ENCODE assay signal across 23 cellular contexts in the genomic region with DNA sequence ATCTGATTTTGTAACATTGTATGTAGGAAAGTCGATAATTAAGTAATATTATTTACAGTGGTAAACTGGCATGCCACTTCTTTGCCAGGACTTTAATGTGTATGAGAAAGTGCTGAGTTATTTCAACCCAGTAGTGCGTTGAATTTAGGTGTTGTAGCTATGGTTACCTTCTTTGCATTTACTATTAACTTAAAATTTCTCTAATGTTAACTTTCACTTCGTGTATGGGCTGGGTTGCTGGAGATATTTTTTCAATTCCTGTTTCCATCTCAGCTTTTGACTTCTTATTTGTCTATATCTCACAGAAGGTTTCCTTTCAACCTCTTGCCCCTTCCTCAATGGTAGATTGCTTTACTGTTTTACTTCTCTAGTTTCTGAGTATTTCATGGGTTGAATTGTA.
DNase-seq lines count a peak whose midpoint lies in the region; ATAC-seq and TF ChIP-seq lines count a peak whose summit lies in the region.
"Had no signal": no experiment of that assay in that cellular context is flagged by ENCODE, and none has a peak within 500 bp of the region (broad histone marks: within the 10 kb centered on the region; RNA-seq: fewer than 3 reads in every experiment).

No MANE protein-coding gene starts in this region.

- no peaks in the 10 kb centered on the region for H3K36me3 ChIP-seq in SU-DHL-6 (ENCODE audit: low read length)
- H3K36me3 ChIP-seq: adrenal gland, BLaER1, ovary, Peyer's patch, upper lobe of left lung had no signal

- no peaks in the 10 kb centered on the region for H4K20me1 ChIP-seq in SU-DHL-6 (ENCODE audit: low read depth, low read length)
- H4K20me1 ChIP-seq: BLaER1 had no signal

- no peak for DNase-seq in SKM-1 (lab: John Stamatoyannopoulos, UW; ENCODE audit: unreplicated experiment)
- DNase-seq: activated CD8-positive, alpha-beta memory T cell treated with anti-CD3 and anti-CD28 coated beads, Interleukin-2, amount 50 U/mL, for 48 hours; activated CD8-positive, alpha-beta T cell treated with anti-CD3 and anti-CD28 coated beads for 36 hours; activated naive CD4-positive, alpha-beta T cell treated with anti-CD3 and anti-CD28 coated beads, Interleukin-2, amount 10 ng/mL, durations not matched to agents 7 days and 5 days; adrenal gland; DMS153; effector memory CD8-positive, alpha-beta T cell; Kasumi-1; NCI-H146; NCI-H2107; ovary; Peyer's patch; SHP77; upper lobe of left lung had no signal

- H3K4me2 ChIP-seq in SU-DHL-6 (ENCODE audit: low read depth, low read length, poor library complexity, severe bottlenecking) = peak overlapping the region; percentile 57
- H3K4me2 ChIP-seq: BLaER1 had no signal

- TF ChIP-seq CTCF in SU-DHL-6 (IDR thresholded peaks at IDR 0.05; ENCODE audit: insufficient read depth, low read length, poor library complexity, severe bottlenecking) = no peak

- no peaks in the 10 kb centered on the region for H3K27me3 ChIP-seq in SU-DHL-6 (ENCODE audit: low read length)
- H3K27me3 ChIP-seq: adrenal gland, BLaER1, ovary, Peyer's patch, upper lobe of left lung had no signal

- no peaks in the 10 kb centered on the region for H3K9me2 ChIP-seq in SU-DHL-6 (replicated peaks; ENCODE audit: insufficient read depth, low read length)

- no peak overlapping the region for H3K27ac ChIP-seq in SU-DHL-6 (ENCODE audit: low read depth, low read length)
- H3K27ac ChIP-seq: adrenal gland, BLaER1, ovary, Peyer's patch, upper lobe of left lung had no signal

- no peaks in the 10 kb centered on the region for H3F3A ChIP-seq in SU-DHL-6 (ENCODE audit: insufficient read depth)

- no peaks in the 10 kb centered on the region for H3K9me3 ChIP-seq in SU-DHL-6 (ENCODE audit: insufficient read depth, low read length)
- H3K9me3 ChIP-seq: adrenal gland, BLaER1, ovary, Peyer's patch, upper lobe of left lung had no signal

- no peak overlapping the region for H3K9ac ChIP-seq in SU-DHL-6 (ENCODE audit: low read length)
- H3K9ac ChIP-seq: BLaER1 had no signal

- no peaks in the 10 kb centered on the region for H3K79me2 ChIP-seq in SU-DHL-6 (ENCODE audit: insufficient read depth, low read length)

- ATAC-seq in GM18868 (IDR thresholded peaks at IDR 0.05; ENCODE audit: unreplicated experiment) (peak; percentile 81), HG02588 (IDR thresholded peaks at IDR 0.05; ENCODE audit: unreplicated experiment) (peak; percentile 64), HG03175 (IDR thresholded peaks at IDR 0.05; ENCODE audit: unreplicated experiment) (peak; percentile 72), GM21576 (IDR thresholded peaks at IDR 0.05; ENCODE audit: unreplicated experiment) (no peak), GM21515 (IDR thresholded peaks at IDR 0.05; ENCODE audit: unreplicated experiment) (no peak)
- ATAC-seq: activated CD8-positive, alpha-beta T cell treated with anti-CD3 and anti-CD28 coated beads for 36 hours; effector memory CD8-positive, alpha-beta T cell; left lobe of liver; stimulated activated memory B cell treated with anti-CD40 and anti-IgM and Interleukin-4, amounts not matched to agents 10 μg/mL and 1 μg/mL and 100 μg/mL, for 72 hours had no signal

- peak overlapping the region; percentile 96 for H2AFZ ChIP-seq in SU-DHL-6 (ENCODE audit: low read depth, low read length, severe bottlenecking)

- H3K4me3 ChIP-seq in SU-DHL-6 (ENCODE audit: insufficient read depth, low read length, poor library complexity, severe bottlenecking) = no peak overlapping the region
- H3K4me3 ChIP-seq: adrenal gland, BLaER1, ovary, Peyer's patch, upper lobe of left lung had no signal

Comparison
In these comparisons a context has a peak if more than half of its experiments do, and no peak if none do; other contexts are left out.
1. ATAC-seq: peak in GM18868 (single experiment), HG02588 (single experiment) and HG03175 (single experiment); none in GM21576 (single experiment) and GM21515 (single experiment).